22 cellular contexts compared by ENCODE assay signal in genomic region chr3:16618721-16619120, GRCh38. TPM values are rescaled to one million over a fixed set of nuclear protein-coding genes. Genes with fewer than 3 reads are reported as not detected.
DNase-seq lines count a peak whose midpoint lies in the region; TF ChIP-seq lines count a peak whose summit lies in the region.
"Had no signal": no experiment of that assay in that cellular context is flagged by ENCODE, and none has a peak within 500 bp of the region (broad histone marks: within the 10 kb centered on the region; RNA-seq: fewer than 3 reads in every experiment).

No MANE protein-coding gene starts in this region.

- intact Hi-C loops in mammary epithelial cell (cut with micrococcal nuclease) = no loop called here
- intact Hi-C loops in PC-9 (cut with micrococcal nuclease; ENCODE audit: unreplicated experiment) = no loop called here

- H2AFZ ChIP-seq in mammary epithelial cell (ENCODE audit: low read depth, low read length) = no peak overlapping the region
- H2AFZ ChIP-seq in PC-9 = no peak overlapping the region

- in situ Hi-C loops in mammary epithelial cell (cut with MboI; ENCODE audit: low sequenced_read_pairs in 2 of 2) = loop anchor here in 1 of 2 donors (25.0 kb wide), 2 partner anchors 619 to 794 kb away; no protein-coding TSS in a partner anchor

- H3K36me3 ChIP-seq in BJ (ENCODE audit: control insufficient read depth, insufficient read depth, low read length) (no peaks in the 10 kb centered on the region), mammary epithelial cell (ENCODE audit: insufficient read depth, low read length) (no peaks in the 10 kb centered on the region), PC-9 (ENCODE audit: low read depth) (no peaks in the 10 kb centered on the region)
- H3K36me3 ChIP-seq: gastroesophageal sphincter, SJCRH30, upper lobe of left lung had no signal

- peak; percentile 4 for DNase-seq in BJ (ENCODE audit: low read depth)
- DNase-seq in LHCN-M2 (ENCODE audit: low read depth) = peak; percentile 17
- peak; percentile 14 for DNase-seq in mammary epithelial cell
- peak; percentile 61 for DNase-seq in kidney tubule cell (ENCODE audit: low spot score)
- no peak for DNase-seq in effector CD4-positive, alpha-beta T cell
- DNase-seq in PC-9 = no peak
- no peak for DNase-seq in putamen (ENCODE audit: low spot score)
- DNase-seq in UCSD-AML1 (lab: John Stamatoyannopoulos, UW; ENCODE audit: unreplicated experiment) = no peak
- DNase-seq: activated naive CD8-positive, alpha-beta T cell treated with anti-CD3 and anti-CD28 coated beads, Interleukin-2, amount 50 U/mL, for 24 hours; effector memory CD8-positive, alpha-beta T cell; KBM-7; NCI-H1048; NCI-H2081 treated with DMSO at 0.1 percent for 48 hours; NCI-H526; occipital lobe; SJCRH30; stimulated activated naive CD8-positive, alpha-beta T cell treated with anti-CD3 and anti-CD28 coated beads, Interleukin-15, Interleukin-2, amounts not matched to agents 100 U/mL and 50 U/mL, for 24 hours; upper lobe of left lung had no signal

- no peaks in the 10 kb centered on the region for H3F3A ChIP-seq in PC-9 (ENCODE audit: insufficient read depth, low read depth)

- H3K9me3 ChIP-seq in mammary epithelial cell (replicated peaks; ENCODE audit: insufficient read depth, low read length) (no peaks in the 10 kb centered on the region), PC-9 (ENCODE audit: insufficient read depth, low read depth) (no peaks in the 10 kb centered on the region; the same call in none of the 2 replicates)
- H3K9me3 ChIP-seq: gastroesophageal sphincter, SJCRH30, upper lobe of left lung had no signal

- H3K9me2 ChIP-seq in PC-9 (ENCODE audit: insufficient read depth) = peaks cover 5% of the 10 kb centered on the region; the same call in 1 of the 2 replicates

- H3K9ac ChIP-seq in mammary epithelial cell (ENCODE audit: insufficient read depth, low read length) = no peak overlapping the region

- dilution Hi-C loops in mammary epithelial cell (cut with HindIII; ENCODE audit: low sequenced_read_pairs) = no loop called here

- H3K79me2 ChIP-seq in mammary epithelial cell (ENCODE audit: insufficient read depth, low read length) = no peaks in the 10 kb centered on the region
- no peaks in the 10 kb centered on the region for H3K79me2 ChIP-seq in PC-9 (ENCODE audit: low read depth)

- no peaks in the 10 kb centered on the region for H4K20me1 ChIP-seq in mammary epithelial cell (ENCODE audit: insufficient read depth, low read length)
- no peaks in the 10 kb centered on the region for H4K20me1 ChIP-seq in PC-9 (ENCODE audit: insufficient read depth)

- H3K4me2 ChIP-seq in mammary epithelial cell (ENCODE audit: insufficient read depth, low read depth, low read length) = no peak overlapping the region
- H3K4me2 ChIP-seq in PC-9 = no peak overlapping the region

- BruUV-seq in mammary epithelial cell (replicated peaks; lab: Mats Ljungman, UMichigan) (no TSS peak), PC-9 (replicated peaks; lab: Mats Ljungman, UMichigan) (no TSS peak)

- H3K27ac ChIP-seq in mammary epithelial cell (ENCODE audit: insufficient read depth, low read depth, low read length) (no peak overlapping the region), PC-9 (no peak overlapping the region)
- H3K27ac ChIP-seq: gastroesophageal sphincter, SJCRH30, upper lobe of left lung had no signal

- TF ChIP-seq CTCF in BJ (IDR thresholded peaks at IDR 0.05; ENCODE audit: insufficient read depth, low read depth, low read length) (no peak), mammary epithelial cell (conservative IDR thresholded peaks at IDR 0.05 in 1 of 2, IDR thresholded peaks at IDR 0.05 in 1 of 2; ENCODE audit: extremely low read depth in 1 of 2, insufficient read depth in 1 of 2, low read depth in 1 of 2, low read length in 2 of 2) (no peak), PC-9 (conservative IDR thresholded peaks at IDR 0.05) (no peak)

- no peaks in the 10 kb centered on the region for H3K27me3 ChIP-seq in BJ (ENCODE audit: control insufficient read depth, insufficient read depth, low read length)
- H3K27me3 ChIP-seq in mammary epithelial cell (ENCODE audit: insufficient read depth, low read length) = peaks cover 4% of the 10 kb centered on the region
- no peaks in the 10 kb centered on the region for H3K27me3 ChIP-seq in PC-9 (ENCODE audit: insufficient read depth, low read depth)
- H3K27me3 ChIP-seq: gastroesophageal sphincter, SJCRH30, upper lobe of left lung had no signal

- H3K4me1 ChIP-seq in mammary epithelial cell (ENCODE audit: insufficient read depth, low read length) = no peaks in the 10 kb centered on the region
- H3K4me1 ChIP-seq in PC-9 (replicated peaks; ENCODE audit: insufficient read depth) = no peaks in the 10 kb centered on the region
- H3K4me1 ChIP-seq: gastroesophageal sphincter, HAP-1, SJCRH30, upper lobe of left lung had no signal

- CTCF ChIA-PET in BJ (lab: Yijun Ruan, JAX) = interaction anchor here (1.2 to 1.5 kb wide), 2 partner anchors 9 to 78 kb away, joined by 3 to 6 read pairs; no protein-coding TSS in a partner anchor
- CTCF ChIA-PET in mammary epithelial cell (lab: Charles Lee; ENCODE audit: low non-redundant PET) = no interaction called here
- CTCF ChIA-PET in PC-9 (lab: Charles Lee) = no interaction called here

- H3K4me3 ChIP-seq in BJ (ENCODE audit: low read depth, low read length) = no peak overlapping the region
- H3K4me3 ChIP-seq in mammary epithelial cell (replicated peaks in 1 of 3; ENCODE audit: insufficient read depth in 1 of 3, low read depth in 2 of 3, low read length in 3 of 3) = no peak overlapping the region
- H3K4me3 ChIP-seq in PC-9 = no peak overlapping the region
- H3K4me3 ChIP-seq: gastroesophageal sphincter, HAP-1, SJCRH30, upper lobe of left lung had no signal

- POLR2A ChIA-PET in BJ (lab: Charles Lee) = no interaction called here
- POLR2A ChIA-PET in PC-9 (lab: Charles Lee; ENCODE audit: unreplicated experiment) = no interaction called here

RNA-seq across cellular contexts. Expression of gene DAZL, which starts 13.5 kb away (rescaled TPM):
- polyA plus RNA-seq in BJ (2011; rRNA removed) = not detected in 2 replicates
- not detected in 2 replicates for polyA minus RNA-seq in BJ (2011; rRNA and poly(A)+ RNA removed)
- not detected in 2 replicates for total RNA-seq in LHCN-M2 (2014; rRNA removed)
- polyA plus RNA-seq in LHCN-M2 (2012) = not detected
- not detected for total RNA-seq in mammary epithelial cell
- not detected for polyA plus RNA-seq in mammary epithelial cell
- not detected for polyA minus RNA-seq in mammary epithelial cell
- total RNA-seq in PC-9 (2021) = not detected in 2 replicates
- total RNA-seq: gastroesophageal sphincter, mucosa of gallbladder, occipital lobe, sciatic nerve, SJCRH30, upper lobe of left lung had no signal

Comparison
In these comparisons a context has a peak if more than half of its experiments do, and no peak if none do; other contexts are left out.
1. DNase-seq: peak in BJ (single experiment), LHCN-M2 (single experiment), mammary epithelial cell (single experiment) and kidney tubule cell (single experiment); none in effector CD4-positive, alpha-beta T cell (single experiment), PC-9 (0 of 2), putamen (single experiment) and UCSD-AML1 (single experiment).